Comparison of ENCODE assay signal across 8 cellular contexts in genomic region chr1:161738627-161739287, GRCh38. TPM values are rescaled to one million over a fixed set of nuclear protein-coding genes. Genes with fewer than 3 reads are reported as not detected.
A peak's percentile ranks its signal among the peaks of the same experiment; 100 is the strongest.
DNase-seq lines count a peak whose midpoint lies in the region; ATAC-seq and TF ChIP-seq lines count a peak whose summit lies in the region.

No MANE protein-coding gene starts in this region.

- intact Hi-C loops in PC-9 (cut with micrococcal nuclease; ENCODE audit: unreplicated experiment) (loop anchor here (1.0 to 5.0 kb wide), 2 partner anchors 251 to 526 kb away; no protein-coding TSS in a partner anchor), heart left ventricle (cut with DNase I) (loop anchor here in 4 of 10 donors (5.0 to 10.0 kb wide), 2 partner anchors 91 to 254 kb away; no protein-coding TSS in a partner anchor), spleen (cut with DNase I; ENCODE audit: low total_unique reads) (no loop called here)

- H3K36me3 ChIP-seq in DOHH2 (ENCODE audit: control insufficient read depth, low read length) (no peaks in the 10 kb centered on the region), PC-9 (ENCODE audit: low read depth) (no peaks in the 10 kb centered on the region), heart left ventricle (no peaks in the 10 kb centered on the region), spleen (no peaks in the 10 kb centered on the region)

- BruUV-seq in PC-9 (replicated peaks; lab: Mats Ljungman, UMichigan): no TSS peak

- no peaks in the 10 kb centered on the region for H3K27me3 ChIP-seq in DOHH2 (ENCODE audit: control insufficient read depth, low read length)
- H3K27me3 ChIP-seq in PC-9 (ENCODE audit: insufficient read depth, low read depth): no peaks in the 10 kb centered on the region
- peaks cover 0 to 11% (median 0%) of the 10 kb centered on the region in 9 donors for H3K27me3 ChIP-seq in heart left ventricle
- H3K27me3 ChIP-seq in spleen (replicated peaks in 1 of 7): no peaks in the 10 kb centered on the region

- H3K79me2 ChIP-seq in DOHH2 (ENCODE audit: control insufficient read depth, low read length) (no peaks in the 10 kb centered on the region), PC-9 (ENCODE audit: low read depth) (no peaks in the 10 kb centered on the region)

- peak overlapping the region; percentile 6; the same call in 1 of the 2 replicates for H3K27ac ChIP-seq in DOHH2 (ENCODE audit: low read depth, low read length)
- H3K27ac ChIP-seq in PC-9: no peak overlapping the region
- H3K27ac ChIP-seq in heart left ventricle: peak overlapping the region in 4 of 12 donors; percentile 3 to 91 (median 30)
- peak overlapping the region; percentile 70 to 88 (median 82) for H3K27ac ChIP-seq in spleen

- 89 to 95% (median 90%) methylated on average over 4 of the region's 4 CpGs for WGBS in heart left ventricle, 4 donors
- WGBS in spleen, 5 donors: 41 to 62% (median 57%) methylated on average over 4 of the region's 4 CpGs

- POLR2A ChIA-PET in PC-9 (lab: Charles Lee; ENCODE audit: unreplicated experiment): interaction anchor here (0.6 kb wide), 1 partner anchor 230 kb away, joined by 17 read pairs; no protein-coding TSS in a partner anchor

- H3F3A ChIP-seq in DOHH2 (ENCODE audit: control insufficient read depth, insufficient read depth): peaks cover 24% of the 10 kb centered on the region
- peaks cover 18% of the 10 kb centered on the region for H3F3A ChIP-seq in PC-9 (ENCODE audit: insufficient read depth, low read depth)

- H3K4me2 ChIP-seq in DOHH2 (ENCODE audit: low read length): peak overlapping the region; percentile 69
- no peak overlapping the region for H3K4me2 ChIP-seq in PC-9

- ATAC-seq in GM19467 (IDR thresholded peaks at IDR 0.05; ENCODE audit: unreplicated experiment) (peak; percentile 48), HG03521 (IDR thresholded peaks at IDR 0.05; ENCODE audit: unreplicated experiment) (peak; percentile 49), heart left ventricle (peak; percentile 59 to 69 (median 64))

- H3K4me1 ChIP-seq in DOHH2 (ENCODE audit: control insufficient read depth, low read length): peaks cover 57% of the 10 kb centered on the region
- peaks cover 37% of the 10 kb centered on the region for H3K4me1 ChIP-seq in PC-9 (replicated peaks; ENCODE audit: insufficient read depth)
- H3K4me1 ChIP-seq in heart left ventricle: peaks cover 0 to 40% (median 0%) of the 10 kb centered on the region in 12 donors
- peaks cover 12 to 40% (median 38%) of the 10 kb centered on the region in 6 donors for H3K4me1 ChIP-seq in spleen

- DNase-seq in PC-9: peak; percentile 48 to 70
- DNase-seq in activated effector memory CD4-positive, alpha-beta T cell treated with anti-CD3 and anti-CD28 coated beads, Interleukin-2, amount 50 U/mL, for 16 hours: peak; percentile 73
- peak; percentile 29 to 66 (median 46) for DNase-seq in heart left ventricle
- DNase-seq in spleen: peak; percentile 93
- no peak for DNase-seq in DMS79 (lab: John Stamatoyannopoulos, UW)

- CTCF ChIA-PET in PC-9 (lab: Charles Lee): interaction anchor here (0.7 to 1.0 kb wide), 4 partner anchors 11 to 515 kb away, joined by 3 to 6 read pairs (median 6); no protein-coding TSS in a partner anchor

- TF ChIP-seq CTCF in DOHH2 (IDR thresholded peaks at IDR 0.05; ENCODE audit: low read depth, low read length, poor library complexity, severe bottlenecking) (peak; percentile 70), PC-9 (conservative IDR thresholded peaks at IDR 0.05) (peak; percentile 76), heart left ventricle (IDR thresholded peaks at IDR 0.05) (peak in 11 of 12 donors; percentile 12 to 46 (median 29)), spleen (IDR thresholded peaks at IDR 0.05 in 8 of 11, conservative IDR thresholded peaks at IDR 0.05 in 3 of 11) (peak; percentile 22 to 78 (median 62))

- no peak for TF ChIP-seq POLR2A in heart left ventricle (IDR thresholded peaks at IDR 0.05)
- no peak for TF ChIP-seq POLR2A in spleen (IDR thresholded peaks at IDR 0.05)

- no peaks in the 10 kb centered on the region for H3K9me2 ChIP-seq in DOHH2 (replicated peaks; ENCODE audit: control insufficient read depth, low read length)
- no peaks in the 10 kb centered on the region for H3K9me2 ChIP-seq in PC-9 (ENCODE audit: insufficient read depth)

- peak overlapping the region; percentile 57 for H3K4me3 ChIP-seq in DOHH2 (ENCODE audit: low read length)
- no peak overlapping the region for H3K4me3 ChIP-seq in PC-9
- H3K4me3 ChIP-seq in heart left ventricle: no peak overlapping the region
- H3K4me3 ChIP-seq in spleen: no peak overlapping the region

- no peak overlapping the region for H2AFZ ChIP-seq in PC-9

- no peaks in the 10 kb centered on the region for H4K20me1 ChIP-seq in DOHH2 (ENCODE audit: control insufficient read depth, insufficient read depth, low read depth, low read length)
- H4K20me1 ChIP-seq in PC-9 (ENCODE audit: insufficient read depth): no peaks in the 10 kb centered on the region

- no peaks in the 10 kb centered on the region for H3K9me3 ChIP-seq in DOHH2 (ENCODE audit: control insufficient read depth, insufficient read depth, low read length)
- no peaks in the 10 kb centered on the region for H3K9me3 ChIP-seq in PC-9 (ENCODE audit: insufficient read depth, low read depth)
- no peaks in the 10 kb centered on the region for H3K9me3 ChIP-seq in heart left ventricle
- no peaks in the 10 kb centered on the region for H3K9me3 ChIP-seq in spleen

RNA-seq across cellular contexts. Expression of gene DUSP12, which starts 10.8 kb away (rescaled TPM):
- total RNA-seq in PC-9 (2021) (21.0 and 23.6 TPM in 2 replicates), heart left ventricle (10 to 100 TPM in 1 of 9 donors, 1 to 10 TPM in 8; 5.2 to 10.0 (median 7.1) TPM), spleen (10 to 100 TPM; 18.2 to 39.9 (median 23.7) TPM)
- polyA plus RNA-seq in heart left ventricle (10 to 100 TPM in 1 of 2 donors, 1 to 10 TPM in 1; 5.8 to 18.1 TPM), spleen (10 to 100 TPM; 17.9 to 27.8 (median 21.1) TPM)

RNA-seq across cellular contexts. Expression of gene FCRLB, which starts 17.4 kb away (rescaled TPM):
- 1.0 and 1.5 TPM in 2 replicates for total RNA-seq in PC-9 (2021)
- under 1 TPM; 0.22 to 0.75 (median 0.48) TPM for total RNA-seq in heart left ventricle
- polyA plus RNA-seq in heart left ventricle: under 1 TPM; 0.30 to 0.46 TPM
- total RNA-seq in spleen: 1 to 10 TPM; 1.2 to 4.3 (median 1.6) TPM
- 1 to 10 TPM; 2.5 to 4.3 (median 4.3) TPM for polyA plus RNA-seq in spleen

RNA-seq across cellular contexts. Expression of gene ATF6, which starts 27.4 kb away (rescaled TPM):
- total RNA-seq in PC-9 (2021): 14.6 and 19.5 TPM in 2 replicates
- 10 to 100 TPM; 13.3 to 24.4 (median 17.6) TPM for total RNA-seq in heart left ventricle
- polyA plus RNA-seq in heart left ventricle: 10 to 100 TPM in 1 of 2 donors, 1 to 10 TPM in 1; 3.0 to 16.2 TPM
- total RNA-seq in spleen: 10 to 100 TPM; 25.2 to 46.8 (median 34.2) TPM
- polyA plus RNA-seq in spleen: 1 to 10 TPM; 2.5 to 4.3 (median 3.4) TPM

RNA-seq across cellular contexts. Expression of gene FCRLA, which starts 31.7 kb away (rescaled TPM):
- total RNA-seq in PC-9 (2021) (0.20 TPM in 1 of 2 replicates, not detected in the other), heart left ventricle (1 to 10 TPM in 1 of 9 donors, under 1 TPM in 2, not detected in 6; 0.20 to 1.0 (median 0.41) TPM), spleen (10 to 100 TPM; 28.0 to 68.1 (median 52.5) TPM)
- polyA plus RNA-seq in heart left ventricle (under 1 TPM; 0.11 to 0.23 TPM), spleen (100 to 1,000 TPM; 142 to 202 (median 192) TPM)
